Comparison of ENCODE assay signal across 8 cellular contexts in the genomic region with DNA sequence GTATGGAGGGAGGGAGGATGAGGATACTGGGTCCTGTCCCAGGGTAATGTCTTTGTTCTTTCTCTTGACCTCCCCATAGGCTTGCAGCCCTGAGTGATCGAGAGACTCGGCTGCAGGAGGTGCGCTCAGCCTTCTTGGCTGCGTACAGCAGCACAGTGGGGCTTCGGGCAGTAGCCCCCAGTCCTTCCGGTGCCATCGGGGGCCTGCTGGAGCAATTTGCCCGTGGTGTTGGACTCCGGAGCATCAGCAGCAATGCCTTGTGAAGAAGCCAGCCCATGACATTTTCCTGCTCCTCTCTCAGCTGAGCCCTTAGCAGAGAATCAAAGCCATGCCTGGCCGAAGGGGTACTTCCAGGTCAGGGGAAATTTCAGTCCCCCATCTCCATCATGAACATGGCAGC. TPM values are rescaled to one million over a fixed set of nuclear protein-coding genes. Genes with fewer than 3 reads are reported as not detected.
"Had no signal": no experiment of that assay in that cellular context is flagged by ENCODE, and none has a peak within 500 bp of the region (broad histone marks: within the 10 kb centered on the region; RNA-seq: fewer than 3 reads in every experiment).

No MANE protein-coding gene starts in this region.

- H3K9me3 Mint-ChIP-seq: GM23338, H9 had no signal

- DNase-seq: H9, HCEC 1CT, IMR-90, KBM-7 had no signal

- ATAC-seq: GM23338 had no signal

- H3K4me3 Mint-ChIP-seq: GM23338, H9 had no signal

- H2AFZ ChIP-seq: GM23338 had no signal

- H3K4me2 ChIP-seq: GM23338 had no signal

- FAIRE-seq: H1, H54, HTR-8/SVneo had no signal

- H3K4me3 ChIP-seq: GM23338 had no signal

- H3K27ac Mint-ChIP-seq: GM23338, H9 had no signal

RNA-seq across cellular contexts. Expression of gene CPNE9, which starts 1.9 kb away (rescaled TPM):
- total RNA-seq: IMR-90 had no signal
- polyA plus RNA-seq: IMR-90 had no signal
